ENCODE assay signal across 1 cellular context in genomic region chr22:49992921-49993648, GRCh38.
TF ChIP-seq lines count a peak whose summit lies in the region.

No MANE protein-coding gene starts in this region.

TF ChIP-seq in HepG2, 621 proteins besides CTCF, POLR2A, EP300 and RAD21 (continued from another document and continues in another):
- TF ChIP-seq ZNF318 (CRISPR knock-in tag; IDR thresholded peaks at IDR 0.05) = no peak
- TF ChIP-seq KDM1A (CRISPR knock-in tag; IDR thresholded peaks at IDR 0.05) = no peak
- no peak for TF ChIP-seq POLR2AphosphoS5 (IDR thresholded peaks at IDR 0.05; ENCODE audit: low read depth, low read length)
- TF ChIP-seq ZNF687 (CRISPR knock-in tag; IDR thresholded peaks at IDR 0.05) = peak; percentile 27; the same call in 1 of the 2 replicates
- TF ChIP-seq MIXL1 (CRISPR knock-in tag; IDR thresholded peaks at IDR 0.05) = no peak
- no peak for TF ChIP-seq PHF8 (CRISPR knock-in tag; IDR thresholded peaks at IDR 0.05)
- no peak for TF ChIP-seq RNF219 (CRISPR knock-in tag; IDR thresholded peaks at IDR 0.05)
- no peak for TF ChIP-seq PBX2 (CRISPR knock-in tag; IDR thresholded peaks at IDR 0.05)
- no peak for TF ChIP-seq AHR (CRISPR knock-in tag; IDR thresholded peaks at IDR 0.05)
- no peak for TF ChIP-seq ZHX2 (IDR thresholded peaks at IDR 0.05; ENCODE audit: low read depth)
- TF ChIP-seq ZHX2 (CRISPR knock-in tag; IDR thresholded peaks at IDR 0.05; ENCODE audit: borderline replicate concordance) = no peak
- TF ChIP-seq CENPBD1 (CRISPR knock-in tag; IDR thresholded peaks at IDR 0.05; ENCODE audit: borderline replicate concordance, low read depth) = no peak
- no peak for TF ChIP-seq ZC3H4 (CRISPR knock-in tag; IDR thresholded peaks at IDR 0.05; ENCODE audit: borderline replicate concordance)
- TF ChIP-seq AFF4 (CRISPR knock-in tag; IDR thresholded peaks at IDR 0.05) = no peak
- TF ChIP-seq SALL1 (CRISPR knock-in tag; IDR thresholded peaks at IDR 0.05) = peak; percentile 4; the same call in 1 of the 2 replicates
- TF ChIP-seq ZNF672 (CRISPR knock-in tag; IDR thresholded peaks at IDR 0.05) = no peak
- TF ChIP-seq ZBTB38 (CRISPR knock-in tag; IDR thresholded peaks at IDR 0.05) = 0 out of 2 replicates have a peak, but pooled peaks have one; percentile 34
- TF ChIP-seq NCOA1 (CRISPR knock-in tag; IDR thresholded peaks at IDR 0.05) = no peak
- no peak for TF ChIP-seq ZNF136 (CRISPR knock-in tag; IDR thresholded peaks at IDR 0.05; ENCODE audit: low read depth)
- no peak for TF ChIP-seq ZBTB49 (CRISPR knock-in tag; IDR thresholded peaks at IDR 0.05; ENCODE audit: borderline replicate concordance)
